In the genomic region with DNA sequence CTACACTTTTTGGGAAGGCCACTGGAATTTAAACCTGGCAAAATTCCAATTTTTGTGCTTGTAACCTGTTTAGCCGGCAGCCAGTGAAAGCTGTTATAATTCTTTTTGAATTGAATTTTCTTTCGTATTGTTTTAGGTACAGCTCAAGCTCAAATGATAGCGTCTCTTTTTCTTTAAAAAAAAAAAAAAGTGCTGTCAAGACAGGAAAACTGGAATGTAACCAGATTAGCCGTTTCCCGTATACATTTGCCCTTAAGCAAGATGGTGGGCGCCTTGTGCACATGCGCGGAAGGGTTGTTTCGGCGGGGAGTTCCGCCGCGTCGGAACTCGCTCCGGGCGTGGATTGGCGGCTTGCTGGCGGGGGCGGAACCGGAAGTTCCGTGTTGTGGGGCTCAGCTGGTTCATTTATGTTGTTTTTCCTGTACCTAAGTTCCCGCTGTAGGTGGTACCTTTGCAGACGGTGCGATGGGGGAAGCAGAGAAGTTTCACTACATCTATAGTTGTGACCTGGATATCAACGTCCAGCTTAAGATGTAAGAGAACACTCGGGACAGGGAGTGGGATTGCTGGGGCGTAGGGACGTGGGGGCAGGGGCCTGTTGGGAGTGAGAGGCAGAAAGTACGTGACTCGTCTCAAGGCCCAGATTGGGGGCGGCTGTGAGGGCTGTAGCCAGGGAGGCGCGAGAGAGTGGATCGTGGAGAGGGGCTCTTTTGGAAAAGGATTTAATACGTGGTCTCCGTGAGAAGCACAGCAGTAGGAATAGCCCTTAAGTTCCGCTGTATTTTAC, we compare ENCODE assay signal across 8 cellular contexts. TPM values are rescaled to one million over a fixed set of nuclear protein-coding genes. Genes with fewer than 3 reads are reported as not detected.
DNase-seq lines count a peak whose midpoint lies in the region; ATAC-seq, FAIRE-seq and TF ChIP-seq lines count a peak whose summit lies in the region.

A gene (plus strand): TSS at position 408 of the 787 bp plus-strand sequence. CDS start 58 bp downstream, at position 466.

- H3K27ac ChIP-seq in kidney (ENCODE audit: low read depth in 2 of 2, low read length in 2 of 2): peak within 1 kb of the TSS; percentile 27 to 81

- H3K9me3 Mint-ChIP-seq in chondrocyte (ENCODE audit: low read depth): no peaks in the 10 kb centered on the region

- peak; percentile 86 to 88 for DNase-seq in AML-193 (lab: John Stamatoyannopoulos, UW)
- DNase-seq in NCI-H510A treated with DMSO at 0.1 percent for 48 hours (lab: John Stamatoyannopoulos, UW): peak; percentile 91
- peak; percentile 93 to 95 for DNase-seq in activated CD4-positive, alpha-beta T cell treated with anti-CD3 and anti-CD28 coated beads for 24 hours (ENCODE audit: low read depth in 2 of 2)
- peak; percentile 95 for DNase-seq in chondrocyte (ENCODE audit: low spot score)
- DNase-seq in kidney: peak; percentile 98
- DNase-seq in stimulated activated CD4-positive, alpha-beta T cell treated with anti-CD3 and anti-CD28 coated beads, Interleukin-15, amount 100 ng/mL, for 24 hours: peak; percentile 97

- H3K4me3 ChIP-seq in kidney (ENCODE audit: low read length in 2 of 2): peak within 1 kb of the TSS; percentile 99

- H3K4me3 Mint-ChIP-seq in chondrocyte (ENCODE audit: unreplicated experiment): peak within 1 kb of the TSS; percentile 97

- TF ChIP-seq CTCF in chondrocyte (IDR thresholded peaks at IDR 0.05) (no peak), kidney (IDR thresholded peaks at IDR 0.05; ENCODE audit: borderline replicate concordance, extremely low read depth, insufficient read depth) (no peak)

- peak; percentile 50 for TF ChIP-seq POLR2A in GM19193 (IDR thresholded peaks at IDR 0.05; ENCODE audit: extremely low read depth, insufficient read depth, insufficient read length)

- H3K27ac Mint-ChIP-seq in chondrocyte (ENCODE audit: unreplicated experiment): peak within 1 kb of the TSS; percentile 99

- peak; percentile 99 for FAIRE-seq in kidney (lab: Jason Lieb, UNC)

- H3K36me3 ChIP-seq in kidney (ENCODE audit: control insufficient read depth in 1 of 2, insufficient read depth in 2 of 2, low read length in 2 of 2): peaks cover 3% of the 10 kb centered on the region in 2 donors

- H3K9ac ChIP-seq in kidney (ENCODE audit: low read length in 2 of 2): peak within 1 kb of the TSS; percentile 90 to 94

- ATAC-seq in HG03439 (IDR thresholded peaks at IDR 0.05; ENCODE audit: unreplicated experiment): peak; percentile 94

- intact Hi-C loops in kidney (cut with DNase I): no loop called here

- H3K36me3 Mint-ChIP-seq in chondrocyte (ENCODE audit: low read depth): peaks cover 3% of the 10 kb centered on the region

- no peaks in the 10 kb centered on the region for H3K27me3 Mint-ChIP-seq in chondrocyte (ENCODE audit: low read depth)

- H3K9me3 ChIP-seq in kidney (ENCODE audit: control insufficient read depth in 1 of 2, low read length in 2 of 2): no peaks in the 10 kb centered on the region

- H3K4me1 Mint-ChIP-seq in chondrocyte (ENCODE audit: low read depth): peaks cover 25% of the 10 kb centered on the region

- peaks cover 3% of the 10 kb centered on the region in 2 donors for H3K4me1 ChIP-seq in kidney (ENCODE audit: control insufficient read depth in 1 of 2, insufficient read depth in 1 of 2, low read depth in 1 of 2, low read length in 2 of 2)

RNA-seq across cellular contexts. Expression of the gene that starts here (rescaled TPM):
- 42.5 to 59.1 TPM (median 53.0 TPM) in 3 replicates for total RNA-seq in chondrocyte
- total RNA-seq in kidney: 70.7 TPM
- 31.4 TPM for polyA plus RNA-seq in kidney (ENCODE audit: insufficient read depth, low read depth, low replicate concordance)

Comparison
In these comparisons a context has a peak if more than half of its experiments do, and no peak if none do; other contexts are left out.
1. Peak in every context shown above with its lines: DNase-seq, ATAC-seq, H3K4me3 ChIP-seq and H3K27ac ChIP-seq.